ENCODE assay signal across 20 cellular contexts in the genomic region with DNA sequence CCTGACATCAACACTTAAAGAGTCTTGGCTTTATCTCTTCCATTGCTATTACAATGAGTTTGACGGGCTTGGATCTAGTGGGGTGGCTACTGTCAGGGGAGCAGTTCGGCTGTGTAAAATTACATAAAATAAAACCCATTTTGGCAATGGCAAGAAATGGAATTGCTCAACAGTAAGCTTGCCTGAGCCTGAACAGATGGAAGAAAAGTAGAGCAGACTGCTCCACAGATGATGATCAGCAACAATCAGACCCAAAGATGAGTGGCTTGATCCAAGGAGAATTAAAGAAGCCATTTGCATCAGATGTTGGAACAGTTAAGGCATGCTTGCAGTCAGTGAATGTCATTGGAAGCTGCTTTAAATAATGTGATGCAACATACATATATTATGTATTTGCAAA.
"Had no signal": no experiment of that assay in that cellular context is flagged by ENCODE, and none has a peak within 500 bp of the region (broad histone marks: within the 10 kb centered on the region; RNA-seq: fewer than 3 reads in every experiment).

No MANE protein-coding gene starts in this region.

- H3K9me3 ChIP-seq: ascending aorta, breast epithelium, esophagus squamous epithelium, neutrophil, pancreas, right lobe of liver had no signal

- H3K27ac ChIP-seq: ascending aorta, breast epithelium, esophagus squamous epithelium, neutrophil, pancreas, right lobe of liver had no signal

- H3K4me3 ChIP-seq: ascending aorta, breast epithelium, esophagus squamous epithelium, pancreas, right lobe of liver, smooth muscle cell had no signal

- DNase-seq: activated CD4-positive, alpha-beta T cell treated with anti-CD3 and anti-CD28 coated beads, Interleukin-2, amount 10 ng/mL, durations not matched to agents 24 days and 14 days; activated CD8-positive, alpha-beta T cell treated with anti-CD3 and anti-CD28 coated beads for 36 hours; activated naive CD4-positive, alpha-beta T cell treated with anti-CD3 and anti-CD28 coated beads, Interleukin-2, amount 10 ng/mL, durations not matched to agents 7 days and 5 days; activated naive CD8-positive, alpha-beta T cell treated with anti-CD3 and anti-CD28 coated beads, Interleukin-2, amount 50 U/mL, for 24 hours; activated T-cell treated with anti-CD3 and anti-CD28 coated beads, Interleukin-2, amount 50 U/mL, for 1 hour; dermis blood vessel endothelial cell; effector memory CD8-positive, alpha-beta T cell; esophagus squamous epithelium; foreskin melanocyte; hypothalamus; pancreas; right lobe of liver; stimulated activated CD4-positive, alpha-beta T cell treated with anti-CD3 and anti-CD28 coated beads, Interleukin-4, amount 100 ng/mL, for 1 hour; stimulated activated naive CD8-positive, alpha-beta T cell treated with anti-CD3 and anti-CD28 coated beads, Interleukin-15, amount 100 ng/mL, for 72 hours; T1000 had no signal

- ATAC-seq: activated CD8-positive, alpha-beta T cell treated with anti-CD3 and anti-CD28 coated beads for 36 hours; activated naive CD8-positive, alpha-beta T cell treated with anti-CD3 and anti-CD28 coated beads, Interleukin-2, amount 50 U/mL, for 24 hours; effector memory CD8-positive, alpha-beta T cell; natural killer cell treated with Interleukin-12 subunit alpha and Interleukin-12 subunit beta and Interleukin-15 and Interleukin-18, amount 100 ng/mL, for 72 hours; pancreas; right lobe of liver; stimulated activated naive CD8-positive, alpha-beta T cell treated with anti-CD3 and anti-CD28 coated beads, Interleukin-15, amount 100 ng/mL, for 72 hours had no signal

- H3K27me3 ChIP-seq: ascending aorta, breast epithelium, esophagus squamous epithelium, neutrophil, pancreas, right lobe of liver had no signal

- H3K36me3 ChIP-seq: ascending aorta, breast epithelium, esophagus squamous epithelium, neutrophil, pancreas, right lobe of liver had no signal

- H3K4me1 ChIP-seq: ascending aorta, breast epithelium, right lobe of liver had no signal
